In the genomic region with DNA sequence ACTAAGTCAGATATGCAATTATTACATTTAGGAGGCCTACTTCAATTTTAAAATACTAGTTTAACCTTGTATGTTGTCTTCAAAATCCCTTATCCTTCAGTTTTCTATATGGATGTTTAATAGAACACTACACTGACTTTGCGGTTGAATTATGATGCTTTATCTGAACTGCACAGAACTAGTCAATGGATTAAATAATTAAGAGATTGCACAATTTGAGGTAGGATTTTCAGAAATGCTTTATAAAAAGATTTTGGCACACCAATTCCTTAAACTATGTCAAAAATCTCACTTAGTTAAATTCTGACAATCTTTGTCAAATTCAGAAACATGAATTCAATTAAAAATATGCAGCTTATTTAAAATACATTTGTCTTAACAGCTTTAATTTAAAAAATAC, we compare ENCODE assay signal across 9 cellular contexts. TPM values are rescaled to one million over a fixed set of nuclear protein-coding genes. Genes with fewer than 3 reads are reported as not detected.
DNase-seq lines count a peak whose midpoint lies in the region; ATAC-seq and TF ChIP-seq lines count a peak whose summit lies in the region.
"Had no signal": no experiment of that assay in that cellular context is flagged by ENCODE, and none has a peak within 500 bp of the region (broad histone marks: within the 10 kb centered on the region; RNA-seq: fewer than 3 reads in every experiment).

No MANE protein-coding gene starts in this region.

- H3K27me3 ChIP-seq in lower lobe of right lung (ENCODE audit: low read depth) = no peaks in the 10 kb centered on the region
- H3K27me3 ChIP-seq: body of pancreas had no signal

- TF ChIP-seq CTCF in activated CD8-positive, alpha-beta T cell treated with anti-CD3 and anti-CD28 coated beads for 36 hours (IDR thresholded peaks at IDR 0.05) = no peak
- TF ChIP-seq CTCF in astrocyte of the spinal cord (IDR thresholded peaks at IDR 0.05; ENCODE audit: low read depth, low read length) (no peak), lower lobe of right lung (IDR thresholded peaks at IDR 0.05) (no peak)

- no peaks in the 10 kb centered on the region for H3K36me3 Mint-ChIP-seq in activated CD8-positive, alpha-beta T cell treated with anti-CD3 and anti-CD28 coated beads for 36 hours (ENCODE audit: low read depth)
- peaks cover 16% of the 10 kb centered on the region for H3K36me3 Mint-ChIP-seq in activated CD8-positive, alpha-beta T cell treated with anti-CD3 and anti-CD28 coated beads, Interleukin-2, amount 10 ng/mL, durations not matched to agents 7 days and 5 days (ENCODE audit: low read depth)
- peaks cover 22% of the 10 kb centered on the region for H3K36me3 Mint-ChIP-seq in T-cell

- CTCF ChIA-PET in activated CD8-positive, alpha-beta T cell treated with anti-CD3 and anti-CD28 coated beads for 36 hours (lab: Charles Lee) = interaction anchor here (1.1 to 1.5 kb wide), 3 partner anchors 21 to 83 kb away, joined by 3 to 5 read pairs (median 3); a partner anchor contains a TSS
- CTCF ChIA-PET in activated CD8-positive, alpha-beta T cell treated with anti-CD3 and anti-CD28 coated beads, Interleukin-2, amount 10 ng/mL, durations not matched to agents 7 days and 5 days (lab: Charles Lee) = interaction anchor here (0.9 to 1.9 kb wide), 6 partner anchors 16 to 83 kb away, joined by 3 to 5 read pairs (median 3); a partner anchor contains a TSS
- CTCF ChIA-PET in T-cell (lab: Charles Lee) = interaction anchor here in 1 of 2 donors (0.9 to 2.8 kb wide), 5 partner anchors 26 to 236 kb away, joined by 3 to 15 read pairs (median 4); no protein-coding TSS in a partner anchor

- peaks cover 28% of the 10 kb centered on the region for H3K36me3 ChIP-seq in lower lobe of right lung

- DNase-seq in activated CD8-positive, alpha-beta T cell treated with anti-CD3 and anti-CD28 coated beads for 36 hours = no peak
- DNase-seq in activated CD8-positive, alpha-beta T cell treated with anti-CD3 and anti-CD28 coated beads, Interleukin-2, amount 10 ng/mL, durations not matched to agents 7 days and 5 days = no peak
- DNase-seq in astrocyte of the spinal cord (ENCODE audit: low read depth, low spot score) = no peak
- no peak for DNase-seq in lower lobe of right lung
- no peak for DNase-seq in substantia nigra (lab: John Stamatoyannopoulos, UW)
- DNase-seq in T-cell = no peak
- no peak for DNase-seq in NCI-H1105 (lab: John Stamatoyannopoulos, UW)

- intact Hi-C loops in activated CD8-positive, alpha-beta T cell treated with anti-CD3 and anti-CD28 coated beads for 36 hours (cut with micrococcal nuclease) = no loop called here
- intact Hi-C loops in lower lobe of right lung (cut with DNase I) = no loop called here

- POLR2A ChIA-PET in activated CD8-positive, alpha-beta T cell treated with anti-CD3 and anti-CD28 coated beads for 36 hours (lab: Charles Lee) = interaction anchor here (0.9 to 1.0 kb wide), 3 partner anchors 9 to 84 kb away, joined by 3 to 4 read pairs (median 3); no protein-coding TSS in a partner anchor
- POLR2A ChIA-PET in activated CD8-positive, alpha-beta T cell treated with anti-CD3 and anti-CD28 coated beads, Interleukin-2, amount 10 ng/mL, durations not matched to agents 7 days and 5 days (lab: Charles Lee) = interaction anchor here (0.6 kb wide), 1 partner anchor 29 kb away, joined by 4 read pairs; no protein-coding TSS in a partner anchor
- POLR2A ChIA-PET in T-cell (lab: Charles Lee) = interaction anchor here in 1 of 2 donors (0.6 to 1.6 kb wide), 5 partner anchors 14 to 120 kb away, joined by 3 to 6 read pairs (median 3); no protein-coding TSS in a partner anchor

- peak overlapping the region; percentile 53 for H3K4me3 Mint-ChIP-seq in activated CD8-positive, alpha-beta T cell treated with anti-CD3 and anti-CD28 coated beads for 36 hours
- no peak overlapping the region for H3K4me3 Mint-ChIP-seq in activated CD8-positive, alpha-beta T cell treated with anti-CD3 and anti-CD28 coated beads, Interleukin-2, amount 10 ng/mL, durations not matched to agents 7 days and 5 days
- no peak overlapping the region for H3K4me3 Mint-ChIP-seq in T-cell

- no peak for ATAC-seq in activated CD8-positive, alpha-beta T cell treated with anti-CD3 and anti-CD28 coated beads for 36 hours
- ATAC-seq in activated CD8-positive, alpha-beta T cell treated with anti-CD3 and anti-CD28 coated beads, Interleukin-2, amount 10 ng/mL, durations not matched to agents 7 days and 5 days = no peak
- ATAC-seq in lower lobe of right lung (no peak), T-cell (replicated peaks in 1 of 4) (no peak), GM19023 (IDR thresholded peaks at IDR 0.05; ENCODE audit: unreplicated experiment) (no peak)

- H3K27ac ChIP-seq in lower lobe of right lung (no peak overlapping the region), substantia nigra (ENCODE audit: low read depth, low read length, poor library complexity, severe bottlenecking) (peak overlapping the region; percentile 59)

- peaks cover 36% of the 10 kb centered on the region for H3K4me1 ChIP-seq in lower lobe of right lung

- H3K27me3 Mint-ChIP-seq in activated CD8-positive, alpha-beta T cell treated with anti-CD3 and anti-CD28 coated beads for 36 hours = no peaks in the 10 kb centered on the region
- H3K27me3 Mint-ChIP-seq in activated CD8-positive, alpha-beta T cell treated with anti-CD3 and anti-CD28 coated beads, Interleukin-2, amount 10 ng/mL, durations not matched to agents 7 days and 5 days (ENCODE audit: low read depth) = no peaks in the 10 kb centered on the region
- H3K27me3 Mint-ChIP-seq in T-cell = no peaks in the 10 kb centered on the region

- in situ Hi-C loops in astrocyte of the spinal cord (cut with HindIII; ENCODE audit: low sequenced_read_pairs) = no loop called here

- H3K27ac Mint-ChIP-seq in activated CD8-positive, alpha-beta T cell treated with anti-CD3 and anti-CD28 coated beads for 36 hours = no peak overlapping the region
- H3K27ac Mint-ChIP-seq in activated CD8-positive, alpha-beta T cell treated with anti-CD3 and anti-CD28 coated beads, Interleukin-2, amount 10 ng/mL, durations not matched to agents 7 days and 5 days = no peak overlapping the region
- H3K27ac Mint-ChIP-seq in T-cell = no peak overlapping the region

- H3K4me3 ChIP-seq in astrocyte of the spinal cord (ENCODE audit: low read depth, low read length) = peak overlapping the region; percentile 47
- H3K4me3 ChIP-seq in lower lobe of right lung = peak overlapping the region; percentile 31
- H3K4me3 ChIP-seq: body of pancreas had no signal

- H3K9me3 Mint-ChIP-seq in activated CD8-positive, alpha-beta T cell treated with anti-CD3 and anti-CD28 coated beads for 36 hours = no peaks in the 10 kb centered on the region
- H3K9me3 Mint-ChIP-seq in activated CD8-positive, alpha-beta T cell treated with anti-CD3 and anti-CD28 coated beads, Interleukin-2, amount 10 ng/mL, durations not matched to agents 7 days and 5 days (ENCODE audit: insufficient read depth) = no peaks in the 10 kb centered on the region
- no peaks in the 10 kb centered on the region for H3K9me3 Mint-ChIP-seq in T-cell

- H3K4me1 Mint-ChIP-seq in activated CD8-positive, alpha-beta T cell treated with anti-CD3 and anti-CD28 coated beads for 36 hours (ENCODE audit: low read depth) = peaks cover 10% of the 10 kb centered on the region
- peaks cover 5% of the 10 kb centered on the region for H3K4me1 Mint-ChIP-seq in activated CD8-positive, alpha-beta T cell treated with anti-CD3 and anti-CD28 coated beads, Interleukin-2, amount 10 ng/mL, durations not matched to agents 7 days and 5 days (ENCODE audit: low read depth)
- H3K4me1 Mint-ChIP-seq in T-cell = peaks cover 22 to 39% (median 29%) of the 10 kb centered on the region in 3 donors

- H3K9me3 ChIP-seq in lower lobe of right lung = no peaks in the 10 kb centered on the region
- H3K9me3 ChIP-seq: body of pancreas had no signal

RNA-seq across cellular contexts. Expression of a gene that starts 28.1 kb away (rescaled TPM):
- total RNA-seq in activated CD8-positive, alpha-beta T cell treated with anti-CD3 and anti-CD28 coated beads for 36 hours = 10 to 100 TPM; 13.1 TPM
- 10 to 100 TPM; 29.2 to 30.5 TPM for total RNA-seq in activated CD8-positive, alpha-beta T cell treated with anti-CD3 and anti-CD28 coated beads, Interleukin-2, amount 10 ng/mL, durations not matched to agents 7 days and 5 days
- total RNA-seq in lower lobe of right lung = 46.7 TPM
- total RNA-seq in T-cell = 100 to 1,000 TPM in 2 of 5 donors, 10 to 100 TPM in 3; 88.2 to 121 (median 96.1) TPM
